1 cellular context compared by ENCODE assay signal in genomic region chr2:173962036-173962435, GRCh38.
TF ChIP-seq lines count a peak whose summit lies in the region.

No MANE protein-coding gene starts in this region.

TF ChIP-seq in liver, 16 proteins besides CTCF, POLR2A, EP300 and RAD21 (continued from another document):
- TF ChIP-seq REST (IDR thresholded peaks at IDR 0.05) (no peak), EGR1 (IDR thresholded peaks at IDR 0.05; ENCODE audit: low read depth in 2 of 2) (no peak), HNF4A (conservative IDR thresholded peaks at IDR 0.05) (no peak), MAX (IDR thresholded peaks at IDR 0.05) (no peak), SP1 (IDR thresholded peaks at IDR 0.05) (no peak), HNF4G (IDR thresholded peaks at IDR 0.05) (no peak), JUND (IDR thresholded peaks at IDR 0.05) (no peak), ATF3 (IDR thresholded peaks at IDR 0.05) (no peak), FOXA2 (IDR thresholded peaks at IDR 0.05) (no peak), FOXA1 (IDR thresholded peaks at IDR 0.05) (no peak), GABPA (IDR thresholded peaks at IDR 0.05 in 1 of 2, conservative IDR thresholded peaks at IDR 0.05 in 1 of 2) (no peak)
